1 cellular context compared by ENCODE assay signal in the genomic region with DNA sequence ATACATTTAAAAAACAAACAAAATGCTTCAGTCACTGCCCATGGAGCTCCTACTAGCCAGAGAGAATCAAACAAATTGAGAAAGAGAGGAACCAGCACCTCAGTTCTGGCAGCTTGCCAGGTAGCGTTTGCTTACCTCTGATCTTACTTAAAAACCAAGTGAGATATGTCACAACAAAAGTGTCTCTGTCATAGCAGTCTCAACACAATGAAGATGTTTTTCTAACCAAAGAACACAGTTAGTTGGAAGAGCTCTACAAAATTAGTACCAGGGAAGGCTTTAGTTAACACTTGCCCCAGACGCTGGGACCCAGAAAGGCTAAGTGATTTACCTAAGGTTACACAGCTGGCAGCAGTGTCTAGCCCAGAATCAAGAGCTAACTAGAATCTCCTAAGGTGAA.
TF ChIP-seq lines count a peak whose summit lies in the region.

No MANE protein-coding gene starts in this region.

TF ChIP-seq in HepG2, 621 proteins besides CTCF, POLR2A, EP300 and RAD21 (continued from another document and continues in another):
- peak; percentile 76; the same call in 1 of the 2 replicates for TF ChIP-seq ZNF768 (CRISPR knock-in tag; IDR thresholded peaks at IDR 0.05)
- TF ChIP-seq ZNF564 (CRISPR knock-in tag; IDR thresholded peaks at IDR 0.05): no peak
- no peak for TF ChIP-seq ZNF331 (CRISPR knock-in tag; IDR thresholded peaks at IDR 0.05)
- no peak for TF ChIP-seq SOX6 (IDR thresholded peaks at IDR 0.05)
- TF ChIP-seq SOX6 (CRISPR knock-in tag; IDR thresholded peaks at IDR 0.05): peak; percentile 51; the same call in 1 of the 2 replicates
- peak; percentile 70 for TF ChIP-seq GATAD2A (CRISPR knock-in tag; IDR thresholded peaks at IDR 0.05)
- TF ChIP-seq BCL6 (CRISPR knock-in tag; IDR thresholded peaks at IDR 0.05): peak; percentile 34; the same call in 1 of the 2 replicates
- no peak for TF ChIP-seq HOXA9 (CRISPR knock-in tag; IDR thresholded peaks at IDR 0.05; ENCODE audit: borderline replicate concordance)
- TF ChIP-seq ZNF343 (CRISPR knock-in tag; IDR thresholded peaks at IDR 0.05): no peak
- no peak for TF ChIP-seq FOXO1 (CRISPR knock-in tag; IDR thresholded peaks at IDR 0.05)
- no peak for TF ChIP-seq TRIM24 (CRISPR knock-in tag; IDR thresholded peaks at IDR 0.05)
- TF ChIP-seq SALL1 (CRISPR knock-in tag; IDR thresholded peaks at IDR 0.05): peak; percentile 46; the same call in 1 of the 2 replicates
- no peak for TF ChIP-seq GTF3A (CRISPR knock-in tag; conservative IDR thresholded peaks at IDR 0.05)
- no peak for TF ChIP-seq U2AF2 (IDR thresholded peaks at IDR 0.05; ENCODE audit: low read depth, low read length)
- 0 out of 2 replicates have a peak, but pooled peaks have one; percentile 25 for TF ChIP-seq THAP11 (CRISPR knock-in tag; IDR thresholded peaks at IDR 0.05)
- no peak for TF ChIP-seq ZNF879 (CRISPR knock-in tag; IDR thresholded peaks at IDR 0.05)
- TF ChIP-seq ZNF337 (CRISPR knock-in tag; IDR thresholded peaks at IDR 0.05; ENCODE audit: borderline replicate concordance, low read depth): no peak
- TF ChIP-seq, protein P1, sequence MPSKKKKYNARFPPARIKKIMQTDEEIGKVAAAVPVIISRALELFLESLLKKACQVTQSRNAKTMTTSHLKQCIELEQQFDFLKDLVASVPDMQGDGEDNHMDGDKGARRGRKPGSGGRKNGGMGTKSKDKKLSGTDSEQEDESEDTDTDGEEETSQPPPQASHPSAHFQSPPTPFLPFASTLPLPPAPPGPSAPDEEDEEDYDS (CRISPR knock-in tag; IDR thresholded peaks at IDR 0.05): no peak
- no peak for TF ChIP-seq MEIS2 (CRISPR knock-in tag; IDR thresholded peaks at IDR 0.05)
- TF ChIP-seq, protein P2, sequence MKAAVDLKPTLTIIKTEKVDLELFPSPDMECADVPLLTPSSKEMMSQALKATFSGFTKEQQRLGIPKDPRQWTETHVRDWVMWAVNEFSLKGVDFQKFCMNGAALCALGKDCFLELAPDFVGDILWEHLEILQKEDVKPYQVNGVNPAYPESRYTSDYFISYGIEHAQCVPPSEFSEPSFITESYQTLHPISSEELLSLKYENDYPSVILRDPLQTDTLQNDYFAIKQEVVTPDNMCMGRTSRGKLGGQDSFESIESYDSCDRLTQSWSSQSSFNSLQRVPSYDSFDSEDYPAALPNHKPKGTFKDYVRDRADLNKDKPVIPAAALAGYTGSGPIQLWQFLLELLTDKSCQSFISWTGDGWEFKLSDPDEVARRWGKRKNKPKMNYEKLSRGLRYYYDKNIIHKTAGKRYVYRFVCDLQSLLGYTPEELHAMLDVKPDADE (CRISPR knock-in tag; IDR thresholded peaks at IDR 0.05): no peak
- TF ChIP-seq PHF21A (CRISPR knock-in tag; IDR thresholded peaks at IDR 0.05): no peak
- no peak for TF ChIP-seq ZNF703 (CRISPR knock-in tag; IDR thresholded peaks at IDR 0.05; ENCODE audit: borderline replicate concordance)
- TF ChIP-seq, protein P3, sequence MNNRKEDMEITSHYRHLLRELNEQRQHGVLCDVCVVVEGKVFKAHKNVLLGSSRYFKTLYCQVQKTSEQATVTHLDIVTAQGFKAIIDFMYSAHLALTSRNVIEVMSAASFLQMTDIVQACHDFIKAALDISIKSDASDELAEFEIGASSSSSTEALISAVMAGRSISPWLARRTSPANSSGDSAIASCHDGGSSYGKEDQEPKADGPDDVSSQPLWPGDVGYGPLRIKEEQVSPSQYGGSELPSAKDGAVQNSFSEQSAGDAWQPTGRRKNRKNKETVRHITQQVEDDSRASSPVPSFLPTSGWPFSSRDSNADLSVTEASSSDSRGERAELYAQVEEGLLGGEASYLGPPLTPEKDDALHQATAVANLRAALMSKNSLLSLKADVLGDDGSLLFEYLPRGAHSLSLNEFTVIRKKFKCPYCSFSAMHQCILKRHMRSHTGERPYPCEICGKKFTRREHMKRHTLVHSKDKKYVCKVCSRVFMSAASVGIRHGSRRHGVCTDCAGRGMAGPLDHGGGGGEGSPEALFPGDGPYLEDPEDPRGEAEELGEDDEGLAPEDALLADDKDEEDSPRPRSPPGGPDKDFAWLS (CRISPR knock-in tag; IDR thresholded peaks at IDR 0.05; ENCODE audit: borderline replicate concordance): no peak
- no peak for TF ChIP-seq FOXP1 (IDR thresholded peaks at IDR 0.05)
- peak; percentile 40; the same call in 1 of the 2 replicates for TF ChIP-seq FOXP1 (CRISPR knock-in tag; IDR thresholded peaks at IDR 0.05)
- TF ChIP-seq HDAC2 (CRISPR knock-in tag; IDR thresholded peaks at IDR 0.05): peak; percentile 35; the same call in 1 of the 2 replicates
- 0 out of 2 replicates have a peak, but pooled peaks have one; percentile 27 for TF ChIP-seq FOXA3 (CRISPR knock-in tag; IDR thresholded peaks at IDR 0.05)
- TF ChIP-seq SKI (IDR thresholded peaks at IDR 0.05; ENCODE audit: partially characterized antibody): no peak
- no peak for TF ChIP-seq RFX1 (IDR thresholded peaks at IDR 0.05)
- TF ChIP-seq, protein P4, sequence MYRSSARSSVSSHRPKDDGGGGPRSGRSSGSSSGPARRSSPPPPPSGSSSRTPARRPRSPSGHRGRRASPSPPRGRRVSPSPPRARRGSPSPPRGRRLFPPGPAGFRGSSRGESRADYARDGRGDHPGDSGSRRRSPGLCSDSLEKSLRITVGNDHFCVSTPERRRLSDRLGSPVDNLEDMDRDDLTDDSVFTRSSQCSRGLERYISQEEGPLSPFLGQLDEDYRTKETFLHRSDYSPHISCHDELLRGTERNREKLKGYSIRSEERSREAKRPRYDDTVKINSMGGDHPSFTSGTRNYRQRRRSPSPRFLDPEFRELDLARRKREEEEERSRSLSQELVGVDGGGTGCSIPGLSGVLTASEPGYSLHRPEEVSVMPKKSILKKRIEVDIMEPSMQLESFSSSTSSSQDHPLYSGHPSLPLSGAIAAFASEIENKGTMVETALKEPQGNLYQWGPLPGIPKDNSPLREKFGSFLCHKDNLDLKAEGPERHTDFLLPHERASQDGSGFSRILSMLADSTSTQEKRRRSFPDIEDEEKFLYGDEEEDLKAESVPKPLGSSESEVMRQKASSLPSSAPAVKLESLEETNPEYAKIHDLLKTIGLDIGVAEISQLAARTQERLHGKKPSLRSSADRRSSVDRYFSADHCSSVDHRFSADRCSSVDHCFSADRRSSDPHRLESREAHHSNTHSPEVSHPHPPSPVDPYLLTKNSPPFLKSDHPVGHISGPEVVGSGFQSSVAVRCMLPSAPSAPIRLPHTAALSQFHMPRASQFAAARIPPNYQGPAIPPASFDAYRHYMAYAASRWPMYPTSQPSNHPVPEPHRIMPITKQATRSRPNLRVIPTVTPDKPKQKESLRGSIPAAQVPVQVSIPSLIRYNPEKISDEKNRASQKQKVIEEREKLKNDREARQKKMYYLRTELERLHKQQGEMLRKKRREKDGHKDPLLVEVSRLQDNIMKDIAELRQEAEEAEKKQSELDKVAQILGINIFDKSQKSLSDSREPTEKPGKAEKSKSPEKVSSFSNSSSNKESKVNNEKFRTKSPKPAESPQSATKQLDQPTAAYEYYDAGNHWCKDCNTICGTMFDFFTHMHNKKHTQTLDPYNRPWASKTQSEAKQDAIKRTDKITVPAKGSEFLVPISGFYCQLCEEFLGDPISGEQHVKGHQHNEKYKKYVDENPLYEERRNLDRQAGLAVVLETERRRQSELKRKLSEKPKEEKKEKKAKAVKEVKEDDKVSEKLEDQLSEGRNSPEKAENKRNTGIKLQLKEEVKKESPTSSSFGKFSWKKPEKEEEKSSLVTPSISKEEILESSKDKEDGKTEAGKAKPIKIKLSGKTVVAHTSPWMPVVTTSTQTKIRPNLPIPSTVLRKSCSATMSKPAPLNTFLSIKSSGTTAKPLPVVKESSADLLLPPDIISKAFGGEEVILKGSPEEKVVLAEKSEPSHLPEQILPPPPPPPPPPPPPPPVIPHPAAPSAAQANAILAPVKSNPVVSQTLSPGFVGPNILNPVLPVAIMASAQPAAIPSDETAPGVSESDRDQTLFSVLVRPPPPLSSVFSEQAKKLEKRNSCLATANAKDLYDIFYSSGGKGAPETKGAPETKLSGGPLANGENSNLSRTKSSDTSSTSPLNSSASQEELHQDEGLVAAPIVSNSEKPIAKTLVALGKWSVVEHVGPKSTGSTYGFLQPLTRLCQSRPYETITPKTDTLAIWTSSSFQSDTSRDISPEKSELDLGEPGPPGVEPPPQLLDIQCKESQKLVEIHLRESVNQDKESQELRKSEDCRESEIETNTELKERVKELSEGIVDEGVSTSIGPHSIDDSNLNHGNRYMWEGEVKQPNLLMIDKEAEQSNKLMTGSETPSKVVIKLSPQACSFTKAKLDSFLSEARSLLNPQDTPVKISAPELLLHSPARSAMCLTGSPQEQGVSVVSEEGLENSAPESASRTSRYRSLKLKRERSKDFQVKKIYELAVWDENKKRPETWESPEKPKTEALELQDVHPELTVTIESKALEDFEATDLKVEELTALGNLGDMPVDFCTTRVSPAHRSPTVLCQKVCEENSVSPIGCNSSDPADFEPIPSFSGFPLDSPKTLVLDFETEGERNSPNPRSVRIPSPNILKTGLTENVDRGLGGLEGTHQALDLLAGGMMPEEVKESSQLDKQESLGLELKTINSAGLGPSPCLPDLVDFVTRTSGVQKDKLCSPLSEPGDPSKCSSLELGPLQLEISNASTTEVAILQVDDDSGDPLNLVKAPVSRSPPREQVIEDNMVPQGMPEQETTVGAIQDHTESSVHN (CRISPR knock-in tag; IDR thresholded peaks at IDR 0.05): no peak
- peak; percentile 63 for TF ChIP-seq SAP130 (CRISPR knock-in tag; IDR thresholded peaks at IDR 0.05; ENCODE audit: low read depth)
- TF ChIP-seq ZNF260 (CRISPR knock-in tag; IDR thresholded peaks at IDR 0.05; ENCODE audit: borderline replicate concordance, low read depth): no peak
- TF ChIP-seq TCF12 (IDR thresholded peaks at IDR 0.05): no peak
- no peak for TF ChIP-seq TCF12 (CRISPR knock-in tag; IDR thresholded peaks at IDR 0.05)
- TF ChIP-seq NCOA2 (CRISPR knock-in tag; IDR thresholded peaks at IDR 0.05): peak; percentile 43; the same call in 1 of the 2 replicates
- TF ChIP-seq ZNF44 (CRISPR knock-in tag; IDR thresholded peaks at IDR 0.05): no peak
- TF ChIP-seq, protein P5, sequence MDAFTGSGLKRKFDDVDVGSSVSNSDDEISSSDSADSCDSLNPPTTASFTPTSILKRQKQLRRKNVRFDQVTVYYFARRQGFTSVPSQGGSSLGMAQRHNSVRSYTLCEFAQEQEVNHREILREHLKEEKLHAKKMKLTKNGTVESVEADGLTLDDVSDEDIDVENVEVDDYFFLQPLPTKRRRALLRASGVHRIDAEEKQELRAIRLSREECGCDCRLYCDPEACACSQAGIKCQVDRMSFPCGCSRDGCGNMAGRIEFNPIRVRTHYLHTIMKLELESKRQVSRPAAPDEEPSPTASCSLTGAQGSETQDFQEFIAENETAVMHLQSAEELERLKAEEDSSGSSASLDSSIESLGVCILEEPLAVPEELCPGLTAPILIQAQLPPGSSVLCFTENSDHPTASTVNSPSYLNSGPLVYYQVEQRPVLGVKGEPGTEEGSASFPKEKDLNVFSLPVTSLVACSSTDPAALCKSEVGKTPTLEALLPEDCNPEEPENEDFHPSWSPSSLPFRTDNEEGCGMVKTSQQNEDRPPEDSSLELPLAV (CRISPR knock-in tag; conservative IDR thresholded peaks at IDR 0.05; ENCODE audit: low read depth): no peak
- no peak for TF ChIP-seq KAT8 (CRISPR knock-in tag; IDR thresholded peaks at IDR 0.05)
- no peak for TF ChIP-seq FOSL2 (CRISPR knock-in tag; IDR thresholded peaks at IDR 0.05)
- TF ChIP-seq ZFAT (CRISPR knock-in tag; conservative IDR thresholded peaks at IDR 0.05): no peak
- TF ChIP-seq, protein P6, sequence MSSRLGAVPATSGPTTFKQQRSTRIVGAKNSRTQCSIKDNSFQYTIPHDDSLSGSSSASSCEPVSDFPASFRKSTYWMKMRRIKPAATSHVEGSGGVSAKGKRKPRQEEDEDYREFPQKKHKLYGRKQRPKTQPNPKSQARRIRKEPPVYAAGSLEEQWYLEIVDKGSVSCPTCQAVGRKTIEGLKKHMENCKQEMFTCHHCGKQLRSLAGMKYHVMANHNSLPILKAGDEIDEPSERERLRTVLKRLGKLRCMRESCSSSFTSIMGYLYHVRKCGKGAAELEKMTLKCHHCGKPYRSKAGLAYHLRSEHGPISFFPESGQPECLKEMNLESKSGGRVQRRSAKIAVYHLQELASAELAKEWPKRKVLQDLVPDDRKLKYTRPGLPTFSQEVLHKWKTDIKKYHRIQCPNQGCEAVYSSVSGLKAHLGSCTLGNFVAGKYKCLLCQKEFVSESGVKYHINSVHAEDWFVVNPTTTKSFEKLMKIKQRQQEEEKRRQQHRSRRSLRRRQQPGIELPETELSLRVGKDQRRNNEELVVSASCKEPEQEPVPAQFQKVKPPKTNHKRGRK (CRISPR knock-in tag; IDR thresholded peaks at IDR 0.05): no peak
- TF ChIP-seq ZNF7 (CRISPR knock-in tag; IDR thresholded peaks at IDR 0.05): no peak
- no peak for TF ChIP-seq CENPT (CRISPR knock-in tag; IDR thresholded peaks at IDR 0.05; ENCODE audit: low read depth)
- peak; percentile 89 for TF ChIP-seq NFIC (IDR thresholded peaks at IDR 0.05; ENCODE audit: low read length)
- peak; percentile 73; the same call in 1 of the 2 replicates for TF ChIP-seq SOX5 (CRISPR knock-in tag; IDR thresholded peaks at IDR 0.05; ENCODE audit: borderline replicate concordance)
- TF ChIP-seq ZNF792 (CRISPR knock-in tag; IDR thresholded peaks at IDR 0.05): 0 out of 2 replicates have a peak, but pooled peaks have one; percentile 12
- 0 out of 2 replicates have a peak, but pooled peaks have one; percentile 42 for TF ChIP-seq MIER3 (CRISPR knock-in tag; IDR thresholded peaks at IDR 0.05; ENCODE audit: borderline replicate concordance)
- peak; percentile 93 for TF ChIP-seq GTF2F1 (IDR thresholded peaks at IDR 0.05; ENCODE audit: low read length)
- TF ChIP-seq ZNF30 (CRISPR knock-in tag; IDR thresholded peaks at IDR 0.05): no peak
- TF ChIP-seq HMG20B (CRISPR knock-in tag; conservative IDR thresholded peaks at IDR 0.05): no peak
- no peak for TF ChIP-seq ZNF790 (CRISPR knock-in tag; IDR thresholded peaks at IDR 0.05; ENCODE audit: borderline replicate concordance)
- TF ChIP-seq, protein P7, sequence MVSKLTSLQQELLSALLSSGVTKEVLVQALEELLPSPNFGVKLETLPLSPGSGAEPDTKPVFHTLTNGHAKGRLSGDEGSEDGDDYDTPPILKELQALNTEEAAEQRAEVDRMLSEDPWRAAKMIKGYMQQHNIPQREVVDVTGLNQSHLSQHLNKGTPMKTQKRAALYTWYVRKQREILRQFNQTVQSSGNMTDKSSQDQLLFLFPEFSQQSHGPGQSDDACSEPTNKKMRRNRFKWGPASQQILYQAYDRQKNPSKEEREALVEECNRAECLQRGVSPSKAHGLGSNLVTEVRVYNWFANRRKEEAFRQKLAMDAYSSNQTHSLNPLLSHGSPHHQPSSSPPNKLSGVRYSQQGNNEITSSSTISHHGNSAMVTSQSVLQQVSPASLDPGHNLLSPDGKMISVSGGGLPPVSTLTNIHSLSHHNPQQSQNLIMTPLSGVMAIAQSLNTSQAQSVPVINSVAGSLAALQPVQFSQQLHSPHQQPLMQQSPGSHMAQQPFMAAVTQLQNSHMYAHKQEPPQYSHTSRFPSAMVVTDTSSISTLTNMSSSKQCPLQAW (CRISPR knock-in tag; IDR thresholded peaks at IDR 0.05): no peak
- no peak for TF ChIP-seq RAD51 (IDR thresholded peaks at IDR 0.05; ENCODE audit: borderline replicate concordance)
- no peak for TF ChIP-seq ZNF296 (CRISPR knock-in tag; conservative IDR thresholded peaks at IDR 0.05)
- no peak for TF ChIP-seq FOXA1 (IDR thresholded peaks at IDR 0.05)
- TF ChIP-seq FOXA1 (CRISPR knock-in tag; IDR thresholded peaks at IDR 0.05): 0 out of 2 replicates have a peak, but pooled peaks have one; percentile 2
- TF ChIP-seq ZNF772 (CRISPR knock-in tag; IDR thresholded peaks at IDR 0.05): no peak
